8 cellular contexts compared by ENCODE assay signal in the genomic region with DNA sequence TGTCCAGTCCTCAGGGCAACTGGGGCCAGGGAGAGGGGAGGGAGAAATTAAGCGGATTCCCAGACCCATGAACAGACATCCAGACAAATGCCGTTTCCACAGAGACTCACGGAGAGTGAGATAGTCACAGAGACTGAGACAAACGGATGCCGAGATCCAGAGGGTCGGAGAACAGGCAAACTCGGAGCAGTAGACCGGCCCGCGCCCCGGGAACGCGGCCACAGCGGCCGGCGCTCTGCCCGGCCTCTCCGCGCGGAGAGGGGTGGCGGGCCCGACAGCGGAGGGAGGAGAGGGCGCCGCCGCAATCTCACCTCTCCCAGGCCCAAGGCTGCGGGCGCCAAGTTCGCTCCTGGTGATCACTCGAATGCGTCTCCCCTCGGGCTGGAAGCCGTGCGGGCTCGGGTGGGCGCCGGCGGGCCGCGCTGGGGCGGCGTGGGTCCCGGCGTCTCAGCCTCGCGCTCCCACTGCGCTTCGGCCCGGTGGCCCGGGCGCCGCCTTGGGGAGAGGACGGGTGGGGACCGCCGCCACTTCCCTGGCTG. TPM values are rescaled to one million over a fixed set of nuclear protein-coding genes. Genes with fewer than 3 reads are reported as not detected.
DNase-seq lines count a peak whose midpoint lies in the region; ATAC-seq and TF ChIP-seq lines count a peak whose summit lies in the region.

No MANE protein-coding gene starts in this region.

- peak overlapping the region; percentile 94 for H3K4me2 ChIP-seq in PC-3 (ENCODE audit: low read length)

- peak overlapping the region; percentile 71 for H3K9ac ChIP-seq in PC-3 (ENCODE audit: low read length)
- peak overlapping the region; percentile 65 for H3K9ac ChIP-seq in mucosa of stomach (ENCODE audit: low read length)

- POLR2A ChIA-PET in PC-3 (lab: Charles Lee; ENCODE audit: unreplicated experiment) = interaction anchor here (0.6 kb wide), 1 partner anchor 12 kb away, joined by 5 read pairs; no protein-coding TSS in a partner anchor

- ATAC-seq in GM18502 (IDR thresholded peaks at IDR 0.05; ENCODE audit: poor library complexity, unreplicated experiment) = peak; percentile 23
- ATAC-seq in HG02870 (IDR thresholded peaks at IDR 0.05; ENCODE audit: unreplicated experiment) = peak; percentile 19
- ATAC-seq in PC-3 = peak; percentile 32

- H3K4me1 ChIP-seq in PC-3 (ENCODE audit: insufficient read depth, low read length) = peaks cover 12% of the 10 kb centered on the region; the same call in 1 of the 2 replicates
- peaks cover 34% of the 10 kb centered on the region for H3K4me1 ChIP-seq in mucosa of stomach (ENCODE audit: control insufficient read depth, insufficient read depth, low read length)

- H3K4me3 ChIP-seq in AG09309 (ENCODE audit: control insufficient read depth, low read depth, low read length) (peak overlapping the region; percentile 94), PC-3 (ENCODE audit: low read length) (peak overlapping the region; percentile 77), mucosa of stomach (ENCODE audit: low read length) (peak overlapping the region; percentile 46)

- no peak overlapping the region for H3K27ac ChIP-seq in PC-3 (ENCODE audit: low read length)

- TF ChIP-seq CTCF in AG09309 (IDR thresholded peaks at IDR 0.05; ENCODE audit: control insufficient read depth, insufficient read depth, low read depth, low read length, missing control alignments) (no peak), PC-3 (conservative IDR thresholded peaks at IDR 0.05; ENCODE audit: low read depth, low read length) (no peak)

- H2AFZ ChIP-seq in PC-3 (ENCODE audit: low read length) = peak overlapping the region; percentile 77

- H3F3A ChIP-seq in PC-3 (ENCODE audit: low read length, unreplicated experiment) = no peaks in the 10 kb centered on the region

- CTCF ChIA-PET in PC-3 (lab: Charles Lee) = interaction anchor here (0.7 to 2.6 kb wide), 16 partner anchors 12 to 289 kb away, joined by 3 to 29 read pairs (median 8); partner anchors contain the start of genes CMPK1 and STIL

- no peaks in the 10 kb centered on the region for H3K9me2 ChIP-seq in PC-3 (replicated peaks; ENCODE audit: low read length)

- H3K36me3 ChIP-seq in PC-3 (ENCODE audit: low read depth, low read length) (no peaks in the 10 kb centered on the region), mucosa of stomach (ENCODE audit: control insufficient read depth, insufficient read depth, low read length) (no peaks in the 10 kb centered on the region)

- DNase-seq in AG09309 (ENCODE audit: low read depth) (no peak), PC-3 (peak; percentile 24), pons (ENCODE audit: low spot score) (no peak), 8988T (no peak)
- DNase-seq in effector CD8-positive, alpha-beta T cell (lab: John Stamatoyannopoulos, UW) = peak; percentile 38

- no peaks in the 10 kb centered on the region for H3K9me3 ChIP-seq in PC-3 (ENCODE audit: low read length)
- no peaks in the 10 kb centered on the region for H3K9me3 ChIP-seq in mucosa of stomach (ENCODE audit: control insufficient read depth, low read length)

- intact Hi-C loops in PC-3 (cut with micrococcal nuclease) = loop anchor here (1.0 to 10.0 kb wide), 4 partner anchors 128 to 490 kb away; no protein-coding TSS in a partner anchor

- H4K20me1 ChIP-seq in PC-3 (ENCODE audit: low read length) = no peaks in the 10 kb centered on the region

- BruUV-seq in PC-3 (replicated peaks; lab: Mats Ljungman, UMichigan) = no TSS peak

- no peaks in the 10 kb centered on the region for H3K79me2 ChIP-seq in PC-3 (ENCODE audit: low read length)

- H3K27me3 ChIP-seq in PC-3 (ENCODE audit: low read length) = no peaks in the 10 kb centered on the region
- peaks cover 90% of the 10 kb centered on the region for H3K27me3 ChIP-seq in mucosa of stomach (ENCODE audit: control insufficient read depth, insufficient read depth, low read length)

RNA-seq across cellular contexts. Expression of gene FOXD2, which starts 0.8 kb away (rescaled TPM):
- 0.80 and 0.86 TPM in 2 replicates for total RNA-seq in PC-3 (2014; rRNA removed)

RNA-seq across cellular contexts. Expression of gene FOXE3, which starts 21.0 kb away (rescaled TPM):
- total RNA-seq in PC-3 (2014; rRNA removed) = not detected in 2 replicates

Comparison
In these comparisons a context has a peak if more than half of its experiments do, and no peak if none do; other contexts are left out.
1. DNase-seq: peak in PC-3 (single experiment) and effector CD8-positive, alpha-beta T cell (single experiment); none in AG09309 (single experiment), pons (single experiment) and 8988T (single experiment).
2. Peak in every context shown above with its lines, with median percentiles within 50 percentile points of each other: H3K4me3 ChIP-seq and ATAC-seq.